ENCODE assay signal across 41 cellular contexts in genomic region chr11:5252280-5253265, GRCh38. TPM values are rescaled to one million over a fixed set of nuclear protein-coding genes. Genes with fewer than 3 reads are reported as not detected.
"Had no signal": no experiment of that assay in that cellular context is flagged by ENCODE, and none has a peak within 500 bp of the region (broad histone marks: within the 10 kb centered on the region; RNA-seq: fewer than 3 reads in every experiment).

No MANE protein-coding gene starts in this region.

- H3K36me3 ChIP-seq: ascending aorta, cardiac muscle cell had no signal

- H3K4me3 Mint-ChIP-seq: activated B cell treated with CpG ODN at 0.5 μM for 24 hours; activated CD4-positive, alpha-beta memory T cell treated with anti-CD3 and anti-CD28 coated beads for 36 hours; activated naive CD4-positive, alpha-beta T cell treated with anti-CD3 and anti-CD28 coated beads, Interleukin-2, amount 10 ng/mL, durations not matched to agents 7 days and 5 days; activated naive CD8-positive, alpha-beta T cell treated with anti-CD3 and anti-CD28 coated beads for 36 hours; central memory CD8-positive, alpha-beta T cell had no signal

- H3K4me2 ChIP-seq: PC-9 had no signal

- H2AFZ ChIP-seq: PC-9 had no signal

- H3K9me3 ChIP-seq: ascending aorta had no signal

- H3K4me1 ChIP-seq: ascending aorta had no signal

- DNase-seq: activated B cell treated with CpG ODN at 0.5 μM for 24 hours; activated CD4-positive, alpha-beta memory T cell treated with anti-CD3 and anti-CD28 coated beads for 36 hours; activated CD4-positive, alpha-beta T cell treated with anti-CD3 and anti-CD28 coated beads for 4 hours; activated CD4-positive, alpha-beta T cell treated with anti-CD3 and anti-CD28 coated beads, Interleukin-2, amount 50 U/mL, for 1 hour; activated CD4-positive, CD25-positive, alpha-beta regulatory T cell treated with anti-CD3 and anti-CD28 coated beads, Interleukin-2, amount 50 U/mL, for 72 hours; activated CD8-positive, alpha-beta memory T cell treated with anti-CD3 and anti-CD28 coated beads, Interleukin-2, amount 50 U/mL, for 4 hours; activated effector memory CD4-positive, alpha-beta T cell treated with Interleukin-2 at 50 U/mL for 16 hours; activated naive CD4-positive, alpha-beta T cell treated with anti-CD3 and anti-CD28 coated beads, Interleukin-2, amount 10 ng/mL, durations not matched to agents 7 days and 5 days; activated naive CD8-positive, alpha-beta T cell treated with anti-CD3 and anti-CD28 coated beads for 36 hours; activated T-cell treated with anti-CD3 and anti-CD28 coated beads for 4 hours; activated T-cell treated with anti-CD3 and anti-CD28 coated beads, Interleukin-2, amount 50 U/mL, for 48 hours; amniotic stem cell; Kasumi-1; KG1; MM.1S; MV-4-11; NCI-H1092; NCI-H1436 treated with DMSO at 0.1 percent for 48 hours; NCI-H1694 treated with DMSO at 0.1 percent for 48 hours; NCI-H2029; NCI-H345; NCI-H526; NCI-H748 treated with DMSO at 0.1 percent for 48 hours; NK-92 treated with Interleukin-12 subunit alpha and Interleukin-12 subunit beta, amount 100 ng/mL, for 24 hours; PC-9; SIG-M5; SW 1271; T-helper 1 cell; T-helper 2 cell; T-helper 9 cell had no signal

- H3K4me1 Mint-ChIP-seq: activated B cell treated with CpG ODN at 0.5 μM for 24 hours; activated naive CD4-positive, alpha-beta T cell treated with anti-CD3 and anti-CD28 coated beads, Interleukin-2, amount 10 ng/mL, durations not matched to agents 7 days and 5 days; activated naive CD8-positive, alpha-beta T cell treated with anti-CD3 and anti-CD28 coated beads for 36 hours; central memory CD8-positive, alpha-beta T cell had no signal

- H3K27me3 ChIP-seq: ascending aorta, cardiac muscle cell had no signal

- H3K27me3 Mint-ChIP-seq: activated naive CD4-positive, alpha-beta T cell treated with anti-CD3 and anti-CD28 coated beads, Interleukin-2, amount 10 ng/mL, durations not matched to agents 7 days and 5 days; activated naive CD8-positive, alpha-beta T cell treated with anti-CD3 and anti-CD28 coated beads for 36 hours had no signal

- H3K4me3 ChIP-seq: ascending aorta, cardiac muscle cell, PC-9 had no signal

- H3K27ac Mint-ChIP-seq: activated B cell treated with CpG ODN at 0.5 μM for 24 hours; activated CD4-positive, alpha-beta memory T cell treated with anti-CD3 and anti-CD28 coated beads for 36 hours; activated naive CD4-positive, alpha-beta T cell treated with anti-CD3 and anti-CD28 coated beads, Interleukin-2, amount 10 ng/mL, durations not matched to agents 7 days and 5 days; activated naive CD8-positive, alpha-beta T cell treated with anti-CD3 and anti-CD28 coated beads for 36 hours had no signal

- H3K27ac ChIP-seq: ascending aorta, cardiac muscle cell, PC-9, RWPE1, VCaP had no signal

- H3K36me3 Mint-ChIP-seq: activated CD4-positive, alpha-beta memory T cell treated with anti-CD3 and anti-CD28 coated beads for 36 hours; activated naive CD4-positive, alpha-beta T cell treated with anti-CD3 and anti-CD28 coated beads, Interleukin-2, amount 10 ng/mL, durations not matched to agents 7 days and 5 days; activated naive CD8-positive, alpha-beta T cell treated with anti-CD3 and anti-CD28 coated beads for 36 hours had no signal

- H3K9me3 Mint-ChIP-seq: activated B cell treated with CpG ODN at 0.5 μM for 24 hours; activated CD4-positive, alpha-beta memory T cell treated with anti-CD3 and anti-CD28 coated beads for 36 hours; activated naive CD4-positive, alpha-beta T cell treated with anti-CD3 and anti-CD28 coated beads, Interleukin-2, amount 10 ng/mL, durations not matched to agents 7 days and 5 days; activated naive CD8-positive, alpha-beta T cell treated with anti-CD3 and anti-CD28 coated beads for 36 hours had no signal

- ATAC-seq: Right ventricle myocardium inferior, SK-N-SH treated with all-trans-retinoic acid at 6 μM for 48 hours had no signal

- FAIRE-seq: RCC 7860 had no signal

RNA-seq across cellular contexts. Expression of gene HBG2, which starts 2.0 kb away (rescaled TPM):
- total RNA-seq: activated B cell treated with CpG ODN at 0.5 μM for 24 hours; activated CD4-positive, alpha-beta memory T cell treated with anti-CD3 and anti-CD28 coated beads for 36 hours; activated naive CD8-positive, alpha-beta T cell treated with anti-CD3 and anti-CD28 coated beads for 36 hours; ascending aorta; cardiac muscle cell; chondrocyte; NCI-H460; PC-9; Right ventricle myocardium inferior had no signal
- polyA plus RNA-seq: cardiac muscle cell had no signal

RNA-seq across cellular contexts. Expression of gene HBG1, which starts 2.9 kb away (rescaled TPM):
- total RNA-seq: activated B cell treated with CpG ODN at 0.5 μM for 24 hours; activated CD4-positive, alpha-beta memory T cell treated with anti-CD3 and anti-CD28 coated beads for 36 hours; activated naive CD8-positive, alpha-beta T cell treated with anti-CD3 and anti-CD28 coated beads for 36 hours; ascending aorta; cardiac muscle cell; chondrocyte; NCI-H460; PC-9; Right ventricle myocardium inferior; SK-MEL-5 had no signal
- polyA plus RNA-seq: cardiac muscle cell had no signal

RNA-seq across cellular contexts. Expression of gene HBE1, which starts 17.2 kb away (rescaled TPM):
- total RNA-seq: activated B cell treated with CpG ODN at 0.5 μM for 24 hours; activated CD4-positive, alpha-beta memory T cell treated with anti-CD3 and anti-CD28 coated beads for 36 hours; activated naive CD8-positive, alpha-beta T cell treated with anti-CD3 and anti-CD28 coated beads for 36 hours; ascending aorta; chondrocyte; Right ventricle myocardium inferior had no signal

RNA-seq across cellular contexts. Expression of gene HBD, which starts 18.3 kb away (rescaled TPM):
- total RNA-seq: activated B cell treated with CpG ODN at 0.5 μM for 24 hours; activated CD4-positive, alpha-beta memory T cell treated with anti-CD3 and anti-CD28 coated beads for 36 hours; activated naive CD8-positive, alpha-beta T cell treated with anti-CD3 and anti-CD28 coated beads for 36 hours; ascending aorta; cardiac muscle cell; chondrocyte; NCI-H460; PC-9; Right ventricle myocardium inferior; SK-MEL-5 had no signal

RNA-seq across cellular contexts. Expression of gene HBB, which starts 25.7 kb away (rescaled TPM):
- total RNA-seq: activated CD4-positive, alpha-beta memory T cell treated with anti-CD3 and anti-CD28 coated beads for 36 hours; activated naive CD8-positive, alpha-beta T cell treated with anti-CD3 and anti-CD28 coated beads for 36 hours; cardiac muscle cell; chondrocyte; NCI-H460; PC-9; SK-MEL-5 had no signal
- polyA plus RNA-seq: cardiac muscle cell had no signal
